In genomic region chr16:4942481-4942880, GRCh38 we compare ENCODE assay signal across 1 cellular context.
TF ChIP-seq lines count a peak whose summit lies in the region.

No MANE protein-coding gene starts in this region.

TF ChIP-seq in HepG2, 621 proteins besides CTCF, POLR2A, EP300 and RAD21 (continued from another document):
- TF ChIP-seq FLYWCH1 (CRISPR knock-in tag; IDR thresholded peaks at IDR 0.05) (no peak), CHD4 (IDR thresholded peaks at IDR 0.05; ENCODE audit: borderline replicate concordance, low read length) (no peak), HDAC1 (CRISPR knock-in tag; IDR thresholded peaks at IDR 0.05) (no peak), HMG20B (CRISPR knock-in tag; conservative IDR thresholded peaks at IDR 0.05) (no peak), PLRG1 (conservative IDR thresholded peaks at IDR 0.05) (no peak), ZNF616 (CRISPR knock-in tag; IDR thresholded peaks at IDR 0.05; ENCODE audit: low read depth) (no peak), BHLHE40 (IDR thresholded peaks at IDR 0.05; ENCODE audit: low read length) (0 out of 2 replicates have a peak, but pooled peaks have one; percentile 29)
